ENCODE assay signal across 11 cellular contexts in genomic region chr12:83015390-83016225, GRCh38.
DNase-seq lines count a peak whose midpoint lies in the region; ATAC-seq and TF ChIP-seq lines count a peak whose summit lies in the region.
"Had no signal": no experiment of that assay in that cellular context is flagged by ENCODE, and none has a peak within 500 bp of the region (broad histone marks: within the 10 kb centered on the region; RNA-seq: fewer than 3 reads in every experiment).

No MANE protein-coding gene starts in this region.

- H3K4ac ChIP-seq in mesenchymal stem cell (ENCODE audit: low read depth in 1 of 2, low read length in 2 of 2): no peak overlapping the region

- no peak overlapping the region for H2AFZ ChIP-seq in mesenchymal stem cell (ENCODE audit: low read depth, low read length)

- no peaks in the 10 kb centered on the region for H3K79me1 ChIP-seq in mesenchymal stem cell (replicated peaks; ENCODE audit: low read length, poor library complexity, severe bottlenecking)

- H2AK5ac ChIP-seq in mesenchymal stem cell (ENCODE audit: low read length, severe bottlenecking): no peak overlapping the region

- H2BK120ac ChIP-seq in mesenchymal stem cell (ENCODE audit: low read depth, low read length): no peak overlapping the region

- peaks cover 6% of the 10 kb centered on the region for H3K4me1 Mint-ChIP-seq in activated naive CD4-positive, alpha-beta T cell treated with anti-CD3 and anti-CD28 coated beads for 36 hours (ENCODE audit: low read depth)
- no peaks in the 10 kb centered on the region for H3K4me1 Mint-ChIP-seq in WTC11

- no peak overlapping the region for H4K91ac ChIP-seq in mesenchymal stem cell (ENCODE audit: low read length)

- H3K9me3 Mint-ChIP-seq in activated naive CD4-positive, alpha-beta T cell treated with anti-CD3 and anti-CD28 coated beads for 36 hours: no peaks in the 10 kb centered on the region
- peaks cover 11% of the 10 kb centered on the region for H3K9me3 Mint-ChIP-seq in WTC11

- no peak overlapping the region for H3K23ac ChIP-seq in mesenchymal stem cell (ENCODE audit: low read length in 2 of 2)

- no peak overlapping the region for H2BK12ac ChIP-seq in mesenchymal stem cell (ENCODE audit: low read length in 2 of 2)

- H3K27ac Mint-ChIP-seq in activated naive CD4-positive, alpha-beta T cell treated with anti-CD3 and anti-CD28 coated beads for 36 hours: no peak overlapping the region
- H3K27ac Mint-ChIP-seq in WTC11: no peak overlapping the region
- H3K27ac Mint-ChIP-seq: nephron progenitor cell had no signal

- H3K4me1 ChIP-seq in mesenchymal stem cell (ENCODE audit: control insufficient read depth, insufficient read depth, low read depth, low read length): no peaks in the 10 kb centered on the region

- no peak overlapping the region for H2BK5ac ChIP-seq in mesenchymal stem cell (ENCODE audit: low read depth, low read length, poor library complexity, severe bottlenecking)

- peaks cover under 1% of the 10 kb centered on the region for H3K9me3 ChIP-seq in mesenchymal stem cell (ENCODE audit: control insufficient read depth, low read length)

- POLR2A ChIA-PET in WTC11 (lab: Charles Lee): no interaction called here

- no peak for TF ChIP-seq CTCF in WTC11 (IDR thresholded peaks at IDR 0.05)

- no peak overlapping the region for H4K8ac ChIP-seq in mesenchymal stem cell (ENCODE audit: low read length)

- no peak overlapping the region for H2BK15ac ChIP-seq in mesenchymal stem cell (ENCODE audit: low read depth, poor library complexity, severe bottlenecking)

- no peaks in the 10 kb centered on the region for H3K36me3 ChIP-seq in mesenchymal stem cell (ENCODE audit: control insufficient read depth in 1 of 2, insufficient read depth in 2 of 2, low read depth in 1 of 2, low read length in 2 of 2)

- H3K9ac ChIP-seq in mesenchymal stem cell (ENCODE audit: low read length): peak overlapping the region; percentile 83

- H3K14ac ChIP-seq in mesenchymal stem cell (ENCODE audit: low read length in 2 of 2): no peak overlapping the region

- H3K27ac ChIP-seq in caudate nucleus (ENCODE audit: low read depth, low read length) (peak overlapping the region; percentile 5), mesenchymal stem cell (ENCODE audit: low read length, poor library complexity, severe bottlenecking) (no peak overlapping the region)

- H3K4me3 ChIP-seq in mesenchymal stem cell (ENCODE audit: insufficient read depth in 1 of 2, low read depth in 1 of 2, low read length in 2 of 2): peak overlapping the region in 1 of 2 experiments; percentile 82

- ATAC-seq in WTC11 (no peak), GM21529 (IDR thresholded peaks at IDR 0.05; ENCODE audit: unreplicated experiment) (no peak)

- no peaks in the 10 kb centered on the region for H3K36me3 Mint-ChIP-seq in activated naive CD4-positive, alpha-beta T cell treated with anti-CD3 and anti-CD28 coated beads for 36 hours (ENCODE audit: low read depth)
- H3K36me3 Mint-ChIP-seq in WTC11: peaks cover 7% of the 10 kb centered on the region

- DNase-seq in activated naive CD4-positive, alpha-beta T cell treated with anti-CD3 and anti-CD28 coated beads for 36 hours: peak; percentile 5
- no peak for DNase-seq in activated naive CD4-positive, alpha-beta T cell treated with anti-CD3 and anti-CD28 coated beads, Interleukin-2, amount 50 U/mL, for 16 hours
- DNase-seq in caudate nucleus (lab: John Stamatoyannopoulos, UW): peak in 1 of 61 donors; percentile 2
- DNase-seq in mesenchymal stem cell: no peak
- no peak for DNase-seq in WTC11 (ENCODE audit: low spot score)
- no peak for DNase-seq in NK-92 (lab: John Stamatoyannopoulos, UW; ENCODE audit: unreplicated experiment)
- DNase-seq in middle frontal gyrus (ENCODE audit: extremely low spot score, low spot score): no peak
- DNase-seq: activated gamma-delta T cell treated with Interleukin-2 at 50 U/mL for 16 hours, NCI-H526, nephron progenitor cell had no signal

- H3K4me3 Mint-ChIP-seq in activated naive CD4-positive, alpha-beta T cell treated with anti-CD3 and anti-CD28 coated beads for 36 hours: no peak overlapping the region
- H3K4me3 Mint-ChIP-seq in WTC11: no peak overlapping the region
- H3K4me3 Mint-ChIP-seq: nephron progenitor cell had no signal

- WGBS in mesenchymal stem cell: 84% methylated on average over 7 of the region's 8 CpGs

- intact Hi-C loops in activated naive CD4-positive, alpha-beta T cell treated with anti-CD3 and anti-CD28 coated beads for 36 hours (cut with micrococcal nuclease): no loop called here

- H3K27me3 ChIP-seq in mesenchymal stem cell (ENCODE audit: control insufficient read depth in 1 of 2, insufficient read depth in 1 of 2, low read length in 2 of 2): no peaks in the 10 kb centered on the region

- CTCF ChIA-PET in activated naive CD4-positive, alpha-beta T cell treated with anti-CD3 and anti-CD28 coated beads for 36 hours (lab: Charles Lee): interaction anchor here (1.1 kb wide), 1 partner anchor 330 kb away, joined by 3 read pairs; no protein-coding TSS in a partner anchor
- CTCF ChIA-PET in WTC11 (lab: Charles Lee): no interaction called here

- no peak overlapping the region for H3K18ac ChIP-seq in mesenchymal stem cell (ENCODE audit: low read depth in 1 of 2, low read length in 2 of 2)

- no peaks in the 10 kb centered on the region for H3K27me3 Mint-ChIP-seq in activated naive CD4-positive, alpha-beta T cell treated with anti-CD3 and anti-CD28 coated beads for 36 hours (ENCODE audit: low read depth)
- no peaks in the 10 kb centered on the region for H3K27me3 Mint-ChIP-seq in WTC11 (ENCODE audit: low read depth)

- H3K4me2 ChIP-seq in mesenchymal stem cell (ENCODE audit: low read length, poor library complexity, severe bottlenecking): no peak overlapping the region

TF ChIP-seq in WTC11, 78 proteins besides CTCF, POLR2A, EP300 and RAD21:
- TF ChIP-seq CREM (CRISPR knock-in tag; IDR thresholded peaks at IDR 0.05): no peak
TF ChIP-seq in WTC11: peak in this region for 0.
